Comparison of ENCODE assay signal across 1 cellular context in genomic region chr2:169798718-169799495, GRCh38.
TF ChIP-seq lines count a peak whose summit lies in the region.

Gene SSB (plus strand): TSS chr2:169798871. CDS start chr2:169800961, 2,090 bp downstream.

TF ChIP-seq in HEK293, 187 proteins besides CTCF, POLR2A, EP300 and RAD21 (continued from another document):
- TF ChIP-seq ZNF280C (tag by site-specific recombination; IDR thresholded peaks at IDR 0.05) = no peak
- no peak for TF ChIP-seq ZNF341 (tag by site-specific recombination; IDR thresholded peaks at IDR 0.05; ENCODE audit: low read depth)
- TF ChIP-seq ZNF747 (tag by site-specific recombination; IDR thresholded peaks at IDR 0.05) = no peak
- no peak for TF ChIP-seq ZNF555 (tag by site-specific recombination; conservative IDR thresholded peaks at IDR 0.05)
- TF ChIP-seq TSHZ1 (tag by site-specific recombination; IDR thresholded peaks at IDR 0.05; ENCODE audit: borderline replicate concordance) = no peak
- peak; percentile 82 for TF ChIP-seq ZFHX2 (tag by site-specific recombination; conservative IDR thresholded peaks at IDR 0.05)
- TF ChIP-seq ZFP3 (tag by site-specific recombination; IDR thresholded peaks at IDR 0.05; ENCODE audit: low read depth) = no peak
- TF ChIP-seq ZNF302 (tag by site-specific recombination; IDR thresholded peaks at IDR 0.05; ENCODE audit: low read depth) = no peak
- no peak for TF ChIP-seq PRDM6 (tag by site-specific recombination; IDR thresholded peaks at IDR 0.05)
- no peak for TF ChIP-seq MZF1 (tag by site-specific recombination; IDR thresholded peaks at IDR 0.05; ENCODE audit: borderline replicate concordance)
- TF ChIP-seq ZBTB21 (tag by site-specific recombination; IDR thresholded peaks at IDR 0.05) = no peak
- no peak for TF ChIP-seq KLF8 (tag by site-specific recombination; IDR thresholded peaks at IDR 0.05)
- peak; percentile 80 for TF ChIP-seq ZNF76 (tag by site-specific recombination; IDR thresholded peaks at IDR 0.05; ENCODE audit: borderline replicate concordance, low read depth)
- 0 out of 2 replicates have a peak, but pooled peaks have one; percentile 39 for TF ChIP-seq ZNF692 (tag by site-specific recombination; IDR thresholded peaks at IDR 0.05)
- no peak for TF ChIP-seq ZNF449 (tag by site-specific recombination; IDR thresholded peaks at IDR 0.05)
- TF ChIP-seq YY2 (tag by site-specific recombination; IDR thresholded peaks at IDR 0.05) = no peak
- TF ChIP-seq ZBTB44 (tag by site-specific recombination; IDR thresholded peaks at IDR 0.05) = 0 out of 2 replicates have a peak, but pooled peaks have one; percentile 24
- TF ChIP-seq ZIC2 (tag by site-specific recombination; IDR thresholded peaks at IDR 0.05) = no peak
- TF ChIP-seq ZNF114 (tag by site-specific recombination; IDR thresholded peaks at IDR 0.05) = no peak
- no peak for TF ChIP-seq ZNF518A (tag by site-specific recombination; conservative IDR thresholded peaks at IDR 0.05; ENCODE audit: low read depth)
- TF ChIP-seq ZNF654 (tag by site-specific recombination; IDR thresholded peaks at IDR 0.05; ENCODE audit: low read depth) = no peak
TF ChIP-seq in HEK293: peak in this region for 26.
